Comparison of ENCODE assay signal across 18 cellular contexts in genomic region chr18:43934322-43935050, GRCh38.
"Had no signal": no experiment of that assay in that cellular context is flagged by ENCODE, and none has a peak within 500 bp of the region (broad histone marks: within the 10 kb centered on the region; RNA-seq: fewer than 3 reads in every experiment).

No MANE protein-coding gene starts in this region.

- H3K27ac ChIP-seq: brain microvascular endothelial cell, foreskin keratinocyte had no signal

- H3K36me3 Mint-ChIP-seq: activated naive CD4-positive, alpha-beta T cell treated with anti-CD3 and anti-CD28 coated beads, Interleukin-2, amount 50 U/mL, for 72 hours; stimulated activated memory B cell treated with anti-CD40 and anti-IgM and Interleukin-4, amounts not matched to agents 10 μg/mL and 1 μg/mL and 100 μg/mL, for 72 hours had no signal

- ATAC-seq: activated naive CD4-positive, alpha-beta T cell treated with anti-CD3 and anti-CD28 coated beads, Interleukin-2, amount 50 U/mL, for 72 hours; foreskin keratinocyte; heart left ventricle; left lobe of liver; stimulated activated memory B cell treated with anti-CD40 and anti-IgM and Interleukin-4, amounts not matched to agents 10 μg/mL and 1 μg/mL and 100 μg/mL, for 72 hours had no signal

- DNase-seq: activated CD4-positive, alpha-beta T cell treated with anti-CD3 and anti-CD28 coated beads, Interleukin-2, amount 50 U/mL, for 4 hours; activated CD4-positive, CD25-positive, alpha-beta regulatory T cell treated with anti-CD3 and anti-CD28 coated beads, Interleukin-2, amount 50 U/mL, for 72 hours; activated effector memory CD4-positive, alpha-beta T cell treated with anti-CD3 and anti-CD28 coated beads, Interleukin-2, amount 50 U/mL, for 16 hours; activated T-cell treated with anti-CD3 and anti-CD28 coated beads, Interleukin-2, amount 50 U/mL, for 24 hours; amygdala; brain microvascular endothelial cell; cerebellar nuclear complex; dermis blood vessel endothelial cell; endodermal cell; erythroblast; heart left ventricle; small intestine; transverse colon had no signal

- H3K27me3 ChIP-seq: brain microvascular endothelial cell, foreskin keratinocyte, heart left ventricle, transverse colon had no signal

- H3K27ac Mint-ChIP-seq: activated naive CD4-positive, alpha-beta T cell treated with anti-CD3 and anti-CD28 coated beads, Interleukin-2, amount 50 U/mL, for 72 hours; activated T-cell treated with anti-CD3 and anti-CD28 coated beads, Interleukin-2, amount 50 U/mL, for 24 hours; endodermal cell; stimulated activated memory B cell treated with anti-CD40 and anti-IgM and Interleukin-4, amounts not matched to agents 10 μg/mL and 1 μg/mL and 100 μg/mL, for 72 hours had no signal

- H3K4me1 Mint-ChIP-seq: endodermal cell; stimulated activated memory B cell treated with anti-CD40 and anti-IgM and Interleukin-4, amounts not matched to agents 10 μg/mL and 1 μg/mL and 100 μg/mL, for 72 hours had no signal

- H3K4me3 Mint-ChIP-seq: activated T-cell treated with anti-CD3 and anti-CD28 coated beads, Interleukin-2, amount 50 U/mL, for 24 hours; endodermal cell; neural crest cell; stimulated activated memory B cell treated with anti-CD40 and anti-IgM and Interleukin-4, amounts not matched to agents 10 μg/mL and 1 μg/mL and 100 μg/mL, for 72 hours had no signal

- H3K9me3 Mint-ChIP-seq: endodermal cell; neural crest cell; stimulated activated memory B cell treated with anti-CD40 and anti-IgM and Interleukin-4, amounts not matched to agents 10 μg/mL and 1 μg/mL and 100 μg/mL, for 72 hours had no signal

- H3K4me3 ChIP-seq: heart left ventricle, transverse colon had no signal

- H3K36me3 ChIP-seq: brain microvascular endothelial cell, heart left ventricle, transverse colon had no signal

- H3K9me3 ChIP-seq: heart left ventricle, transverse colon had no signal

- H3K27me3 Mint-ChIP-seq: activated T-cell treated with anti-CD3 and anti-CD28 coated beads, Interleukin-2, amount 50 U/mL, for 24 hours; stimulated activated memory B cell treated with anti-CD40 and anti-IgM and Interleukin-4, amounts not matched to agents 10 μg/mL and 1 μg/mL and 100 μg/mL, for 72 hours had no signal

- H3K4me1 ChIP-seq: foreskin keratinocyte had no signal
